Comparison of ENCODE assay signal across 1 cellular context in the genomic region with DNA sequence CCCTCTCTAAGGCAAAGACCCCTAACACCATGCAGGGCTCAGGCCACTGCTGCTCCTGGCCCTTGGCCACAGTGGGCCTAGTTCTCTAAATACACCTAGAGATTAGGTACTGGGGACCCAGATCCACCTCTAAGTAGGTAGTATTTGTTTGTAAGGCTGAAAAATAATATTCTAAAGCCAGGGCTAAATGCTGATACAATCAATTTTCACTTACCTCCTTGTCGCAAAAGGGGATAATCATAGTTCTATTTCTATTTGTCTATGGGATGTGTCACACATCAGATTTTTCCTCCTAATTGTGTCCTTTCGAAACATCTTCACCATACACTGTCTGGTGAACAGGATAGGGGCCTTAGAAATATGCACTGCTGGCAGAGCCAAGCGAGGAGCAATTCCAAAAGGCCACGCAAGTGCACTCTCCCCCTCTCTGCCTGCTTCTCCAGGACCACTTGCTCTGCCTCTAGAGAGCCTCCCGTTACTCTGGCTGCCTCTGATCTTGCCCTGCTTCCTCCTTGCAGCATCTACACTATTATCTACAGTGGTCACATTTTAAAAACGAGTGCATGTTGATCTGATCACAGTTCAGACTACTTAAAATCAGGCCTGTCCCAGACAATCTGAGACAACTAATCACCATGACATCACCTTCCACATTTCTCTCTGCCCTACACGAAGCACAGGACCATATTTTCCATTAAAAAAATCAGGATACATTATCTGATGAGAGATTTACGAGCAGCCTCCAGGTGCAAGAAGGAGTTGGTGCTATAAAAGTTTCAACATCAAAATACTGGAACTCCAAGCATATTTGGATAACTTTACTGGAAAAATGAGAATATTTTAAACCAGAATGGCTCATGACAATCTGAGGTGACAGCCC.
TF ChIP-seq lines count a peak whose summit lies in the region.

No MANE protein-coding gene starts in this region.

TF ChIP-seq in SK-N-SH, 30 proteins besides CTCF, POLR2A, EP300 and RAD21 (continued from another document):
- TF ChIP-seq, protein P1, sequence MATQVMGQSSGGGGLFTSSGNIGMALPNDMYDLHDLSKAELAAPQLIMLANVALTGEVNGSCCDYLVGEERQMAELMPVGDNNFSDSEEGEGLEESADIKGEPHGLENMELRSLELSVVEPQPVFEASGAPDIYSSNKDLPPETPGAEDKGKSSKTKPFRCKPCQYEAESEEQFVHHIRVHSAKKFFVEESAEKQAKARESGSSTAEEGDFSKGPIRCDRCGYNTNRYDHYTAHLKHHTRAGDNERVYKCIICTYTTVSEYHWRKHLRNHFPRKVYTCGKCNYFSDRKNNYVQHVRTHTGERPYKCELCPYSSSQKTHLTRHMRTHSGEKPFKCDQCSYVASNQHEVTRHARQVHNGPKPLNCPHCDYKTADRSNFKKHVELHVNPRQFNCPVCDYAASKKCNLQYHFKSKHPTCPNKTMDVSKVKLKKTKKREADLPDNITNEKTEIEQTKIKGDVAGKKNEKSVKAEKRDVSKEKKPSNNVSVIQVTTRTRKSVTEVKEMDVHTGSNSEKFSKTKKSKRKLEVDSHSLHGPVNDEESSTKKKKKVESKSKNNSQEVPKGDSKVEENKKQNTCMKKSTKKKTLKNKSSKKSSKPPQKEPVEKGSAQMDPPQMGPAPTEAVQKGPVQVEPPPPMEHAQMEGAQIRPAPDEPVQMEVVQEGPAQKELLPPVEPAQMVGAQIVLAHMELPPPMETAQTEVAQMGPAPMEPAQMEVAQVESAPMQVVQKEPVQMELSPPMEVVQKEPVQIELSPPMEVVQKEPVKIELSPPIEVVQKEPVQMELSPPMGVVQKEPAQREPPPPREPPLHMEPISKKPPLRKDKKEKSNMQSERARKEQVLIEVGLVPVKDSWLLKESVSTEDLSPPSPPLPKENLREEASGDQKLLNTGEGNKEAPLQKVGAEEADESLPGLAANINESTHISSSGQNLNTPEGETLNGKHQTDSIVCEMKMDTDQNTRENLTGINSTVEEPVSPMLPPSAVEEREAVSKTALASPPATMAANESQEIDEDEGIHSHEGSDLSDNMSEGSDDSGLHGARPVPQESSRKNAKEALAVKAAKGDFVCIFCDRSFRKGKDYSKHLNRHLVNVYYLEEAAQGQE (IDR thresholded peaks at IDR 0.05; ENCODE audit: low read depth, low read length) = no peak
